ENCODE assay signal across 21 cellular contexts in genomic region chr4:181272427-181272826, GRCh38.
"Had no signal": no experiment of that assay in that cellular context is flagged by ENCODE, and none has a peak within 500 bp of the region (broad histone marks: within the 10 kb centered on the region; RNA-seq: fewer than 3 reads in every experiment).

No MANE protein-coding gene starts in this region.

- H3K4me1 Mint-ChIP-seq: stimulated activated naive B cell treated with anti-CD40 and anti-IgM and Interleukin-4, amounts not matched to agents 10 μg/mL and 1 μg/mL and 100 μg/mL, for 72 hours; stimulated activated naive CD8-positive, alpha-beta T cell treated with anti-CD3 and anti-CD28 coated beads, Interleukin-15, amount 100 ng/mL, for 72 hours had no signal

- H3K27ac Mint-ChIP-seq: natural killer cell treated with Interleukin-12 subunit alpha and Interleukin-12 subunit beta and Interleukin-15 and Interleukin-18, amount 100 ng/mL, for 72 hours; neural progenitor cell; stimulated activated naive B cell treated with anti-CD40 and anti-IgM and Interleukin-4, amounts not matched to agents 10 μg/mL and 1 μg/mL and 100 μg/mL, for 72 hours; stimulated activated naive CD8-positive, alpha-beta T cell treated with anti-CD3 and anti-CD28 coated beads, Interleukin-15, amount 100 ng/mL, for 72 hours had no signal

- H3K4me3 ChIP-seq: mucosa of descending colon, neural progenitor cell, ovary, right lobe of liver, spleen, testis, tibial nerve, upper lobe of right lung, vagina had no signal

- H3K9ac ChIP-seq: neural progenitor cell had no signal

- H3K4me2 ChIP-seq: neural progenitor cell had no signal

- ATAC-seq: esophagus mucosa; left colon; mucosa of descending colon; natural killer cell treated with Interleukin-12 subunit alpha and Interleukin-12 subunit beta and Interleukin-15 and Interleukin-18, amount 100 ng/mL, for 72 hours; right lobe of liver; stimulated activated naive B cell treated with anti-CD40 and anti-IgM and Interleukin-4, amounts not matched to agents 10 μg/mL and 1 μg/mL and 100 μg/mL, for 72 hours; stimulated activated naive CD8-positive, alpha-beta T cell treated with anti-CD3 and anti-CD28 coated beads, Interleukin-15, amount 100 ng/mL, for 72 hours; upper lobe of right lung had no signal

- H3K9me3 ChIP-seq: mucosa of descending colon, ovary, testis, tibial nerve, upper lobe of right lung, vagina had no signal

- H3K4me3 Mint-ChIP-seq: natural killer cell treated with Interleukin-12 subunit alpha and Interleukin-12 subunit beta and Interleukin-15 and Interleukin-18, amount 100 ng/mL, for 72 hours; neural progenitor cell; stimulated activated naive B cell treated with anti-CD40 and anti-IgM and Interleukin-4, amounts not matched to agents 10 μg/mL and 1 μg/mL and 100 μg/mL, for 72 hours; stimulated activated naive CD8-positive, alpha-beta T cell treated with anti-CD3 and anti-CD28 coated beads, Interleukin-15, amount 100 ng/mL, for 72 hours had no signal

- H3K4me1 ChIP-seq: neural progenitor cell, right lobe of liver, spleen, testis, tibial nerve, upper lobe of right lung, vagina had no signal

- DNase-seq: effector memory CD4-positive, alpha-beta T cell; hippocampal formation; left colon; mammary epithelial cell; mucosa of descending colon; nucleus accumbens; ovary; right lobe of liver; spleen; stimulated activated CD4-positive, alpha-beta T cell treated with anti-CD3 and anti-CD28 coated beads, Interleukin-15, amount 100 ng/mL, for 24 hours; stimulated activated CD4-positive, alpha-beta T cell treated with anti-CD3 and anti-CD28 coated beads, Interleukin-1b, Interleukin-23, amount 100 ng/mL, for 48 hours; stimulated activated CD4-positive, alpha-beta T cell treated with anti-CD3 and anti-CD28 coated beads, Interleukin-4, amount 100 ng/mL, for 4 hours; stimulated activated naive B cell treated with anti-CD40 and anti-IgM and Interleukin-4, amounts not matched to agents 10 μg/mL and 1 μg/mL and 100 μg/mL, for 72 hours; stimulated activated naive CD8-positive, alpha-beta T cell treated with anti-CD3 and anti-CD28 coated beads, Interleukin-15, amount 100 ng/mL, for 72 hours; testis; upper lobe of right lung had no signal

- H3K27me3 Mint-ChIP-seq: natural killer cell treated with Interleukin-12 subunit alpha and Interleukin-12 subunit beta and Interleukin-15 and Interleukin-18, amount 100 ng/mL, for 72 hours; stimulated activated naive B cell treated with anti-CD40 and anti-IgM and Interleukin-4, amounts not matched to agents 10 μg/mL and 1 μg/mL and 100 μg/mL, for 72 hours; stimulated activated naive CD8-positive, alpha-beta T cell treated with anti-CD3 and anti-CD28 coated beads, Interleukin-15, amount 100 ng/mL, for 72 hours had no signal

- H2AFZ ChIP-seq: neural progenitor cell had no signal

- H3K27ac ChIP-seq: neural progenitor cell, ovary, right lobe of liver, spleen, testis, tibial nerve, upper lobe of right lung, vagina had no signal

- H3K36me3 ChIP-seq: neural progenitor cell, ovary, right lobe of liver, spleen, tibial nerve, upper lobe of right lung, vagina had no signal

- H3K27me3 ChIP-seq: neural progenitor cell, ovary, right lobe of liver, spleen, testis, tibial nerve, upper lobe of right lung, vagina had no signal

- H3K36me3 Mint-ChIP-seq: natural killer cell treated with Interleukin-12 subunit alpha and Interleukin-12 subunit beta and Interleukin-15 and Interleukin-18, amount 100 ng/mL, for 72 hours; neural progenitor cell; stimulated activated naive B cell treated with anti-CD40 and anti-IgM and Interleukin-4, amounts not matched to agents 10 μg/mL and 1 μg/mL and 100 μg/mL, for 72 hours had no signal
